ENCODE assay signal across 8 cellular contexts in genomic region chrX:24149346-24150050, GRCh38. TPM values are rescaled to one million over a fixed set of nuclear protein-coding genes. Genes with fewer than 3 reads are reported as not detected.
DNase-seq lines count a peak whose midpoint lies in the region; ATAC-seq lines count a peak whose summit lies in the region.

Gene ZFX (plus strand): TSS chrX:24149729. CDS start chrX:24172743, 23,014 bp downstream.

- peak within 1 kb of the TSS; percentile 92 for H3K27ac Mint-ChIP-seq in activated CD8-positive, alpha-beta memory T cell treated with anti-CD3 and anti-CD28 coated beads, Interleukin-2, amount 10 ng/mL, durations not matched to agents 7 days and 5 days

- no peaks in the 10 kb centered on the region for H3K27me3 ChIP-seq in mononuclear cell (ENCODE audit: insufficient read depth, low read length)

- no peaks in the 10 kb centered on the region for H3K9me3 Mint-ChIP-seq in activated CD8-positive, alpha-beta memory T cell treated with anti-CD3 and anti-CD28 coated beads, Interleukin-2, amount 10 ng/mL, durations not matched to agents 7 days and 5 days (ENCODE audit: low read depth)

- peaks cover 19% of the 10 kb centered on the region for H3K36me3 Mint-ChIP-seq in activated CD8-positive, alpha-beta memory T cell treated with anti-CD3 and anti-CD28 coated beads, Interleukin-2, amount 10 ng/mL, durations not matched to agents 7 days and 5 days

- peak; percentile 40 for ATAC-seq in HG02588 (IDR thresholded peaks at IDR 0.05; ENCODE audit: unreplicated experiment)
- peak; percentile 66 for ATAC-seq in activated CD8-positive, alpha-beta memory T cell treated with anti-CD3 and anti-CD28 coated beads, Interleukin-2, amount 10 ng/mL, durations not matched to agents 7 days and 5 days

- no peaks in the 10 kb centered on the region for H3K27me3 Mint-ChIP-seq in activated CD8-positive, alpha-beta memory T cell treated with anti-CD3 and anti-CD28 coated beads, Interleukin-2, amount 10 ng/mL, durations not matched to agents 7 days and 5 days

- peak within 1 kb of the TSS; percentile 76 for H3K4me3 ChIP-seq in mononuclear cell (ENCODE audit: low read length)

- peak; percentile 3 for DNase-seq in NCI-H1105 (lab: John Stamatoyannopoulos, UW)
- no peak for DNase-seq in NCI-H1105 treated with DMSO at 0.1 percent for 48 hours (lab: John Stamatoyannopoulos, UW)
- DNase-seq in NCI-H226 = peak; percentile 22
- peak; percentile 75 for DNase-seq in activated CD8-positive, alpha-beta memory T cell treated with anti-CD3 and anti-CD28 coated beads, Interleukin-2, amount 10 ng/mL, durations not matched to agents 7 days and 5 days
- peak; percentile 68 for DNase-seq in stimulated activated CD8-positive, alpha-beta memory T cell treated with anti-CD3 and anti-CD28 coated beads, Interleukin-4, amount 100 ng/mL, for 24 hours (ENCODE audit: low read depth)

- H3K4me1 Mint-ChIP-seq in activated CD8-positive, alpha-beta memory T cell treated with anti-CD3 and anti-CD28 coated beads, Interleukin-2, amount 10 ng/mL, durations not matched to agents 7 days and 5 days = peaks cover 53% of the 10 kb centered on the region

- peak within 1 kb of the TSS; percentile 85 for H3K4me3 Mint-ChIP-seq in activated CD8-positive, alpha-beta memory T cell treated with anti-CD3 and anti-CD28 coated beads, Interleukin-2, amount 10 ng/mL, durations not matched to agents 7 days and 5 days

- CTCF ChIA-PET in activated CD8-positive, alpha-beta memory T cell treated with anti-CD3 and anti-CD28 coated beads, Interleukin-2, amount 10 ng/mL, durations not matched to agents 7 days and 5 days (lab: Charles Lee) = no interaction called here

- H3K4me1 ChIP-seq in mononuclear cell (ENCODE audit: insufficient read depth, low read length) = peaks cover 41% of the 10 kb centered on the region

- H3K9me3 ChIP-seq in mononuclear cell (ENCODE audit: low read depth, low read length) = no peaks in the 10 kb centered on the region

- in situ Hi-C loops in endometrial microvascular endothelial cells (cut with HindIII; ENCODE audit: inconsistent ontology term, low pct_unique_long_range_greater_than_20kb, low sequenced_read_pairs) = no loop called here

RNA-seq across cellular contexts. Expression of gene ZFX, which starts in this region (rescaled TPM):
- 10 to 100 TPM; 41.9 to 44.5 TPM for total RNA-seq in activated CD8-positive, alpha-beta memory T cell treated with anti-CD3 and anti-CD28 coated beads, Interleukin-2, amount 10 ng/mL, durations not matched to agents 7 days and 5 days
- 38.2 TPM for total RNA-seq in endometrial microvascular endothelial cells (ENCODE audit: inconsistent ontology term)
- total RNA-seq in mononuclear cell = 129 TPM
